26 cellular contexts compared by ENCODE assay signal in genomic region chr16:51168755-51169154, GRCh38. TPM values are rescaled to one million over a fixed set of nuclear protein-coding genes. Genes with fewer than 3 reads are reported as not detected.
"Had no signal": no experiment of that assay in that cellular context is flagged by ENCODE, and none has a peak within 500 bp of the region (broad histone marks: within the 10 kb centered on the region; RNA-seq: fewer than 3 reads in every experiment).

No MANE protein-coding gene starts in this region.

- H3K4me3 Mint-ChIP-seq: natural killer cell treated with Interleukin-12 subunit alpha and Interleukin-12 subunit beta and Interleukin-15 and Interleukin-18, amount 100 ng/mL, for 72 hours; neural progenitor cell; stimulated activated effector memory CD8-positive, alpha-beta T cell treated with anti-CD3 and anti-CD28 coated beads, Interleukin-12 subunit alpha, Interleukin-12 subunit beta, amount 100 ng/mL, for 72 hours; stimulated activated naive B cell treated with anti-CD40 and anti-IgM and Interleukin-4, amounts not matched to agents 10 μg/mL and 1 μg/mL and 100 μg/mL, for 72 hours; stimulated activated naive CD8-positive, alpha-beta T cell treated with anti-CD3 and anti-CD28 coated beads, Interleukin-15, Interleukin-2, amounts not matched to agents 100 ng/mL and 50 ng/mL, for 24 hours had no signal

- DNase-seq: occipital lobe; ovary; posterior cingulate gyrus; psoas muscle; right cardiac atrium; right lobe of liver; sigmoid colon; small intestine; stimulated activated CD4-positive, alpha-beta T cell treated with anti-CD3 and anti-CD28 coated beads, Interleukin-15, amount 100 ng/mL, for 24 hours; stimulated activated CD4-positive, alpha-beta T cell treated with anti-CD3 and anti-CD28 coated beads, Interleukin-2, amount 100 ng/mL, for 24 hours; stimulated activated CD4-positive, alpha-beta T cell treated with anti-CD3 and anti-CD28 coated beads, Interleukin-2, amount 100 ng/mL, for 48 hours; stimulated activated CD4-positive, alpha-beta T cell treated with anti-CD3 and anti-CD28 coated beads, Interleukin-4, amount 100 ng/mL, for 24 hours; stimulated activated naive B cell treated with anti-CD40 and anti-IgM and Interleukin-4, amounts not matched to agents 10 μg/mL and 1 μg/mL and 100 μg/mL, for 72 hours; stimulated activated naive CD4-positive, alpha-beta T cell treated with Interleukin-2 at 50 U/mL for 16 hours; stomach; thyroid gland; trophoblast cell; upper lobe of left lung had no signal

- H3K9me3 Mint-ChIP-seq: natural killer cell treated with Interleukin-12 subunit alpha and Interleukin-12 subunit beta and Interleukin-15 and Interleukin-18, amount 100 ng/mL, for 72 hours; stimulated activated effector memory CD8-positive, alpha-beta T cell treated with anti-CD3 and anti-CD28 coated beads, Interleukin-12 subunit alpha, Interleukin-12 subunit beta, amount 100 ng/mL, for 72 hours; stimulated activated naive CD8-positive, alpha-beta T cell treated with anti-CD3 and anti-CD28 coated beads, Interleukin-15, Interleukin-2, amounts not matched to agents 100 ng/mL and 50 ng/mL, for 24 hours had no signal

- H3K27me3 Mint-ChIP-seq: natural killer cell treated with Interleukin-12 subunit alpha and Interleukin-12 subunit beta and Interleukin-15 and Interleukin-18, amount 100 ng/mL, for 72 hours; stimulated activated naive CD8-positive, alpha-beta T cell treated with anti-CD3 and anti-CD28 coated beads, Interleukin-15, Interleukin-2, amounts not matched to agents 100 ng/mL and 50 ng/mL, for 24 hours had no signal

- ATAC-seq: natural killer cell treated with Interleukin-12 subunit alpha and Interleukin-12 subunit beta and Interleukin-15 and Interleukin-18, amount 100 ng/mL, for 72 hours; psoas muscle; right cardiac atrium; right lobe of liver; stimulated activated effector memory CD8-positive, alpha-beta T cell treated with anti-CD3 and anti-CD28 coated beads, Interleukin-12 subunit alpha, Interleukin-12 subunit beta, amount 100 ng/mL, for 72 hours; stimulated activated naive B cell treated with anti-CD40 and anti-IgM and Interleukin-4, amounts not matched to agents 10 μg/mL and 1 μg/mL and 100 μg/mL, for 72 hours had no signal

- H3K36me3 Mint-ChIP-seq: natural killer cell treated with Interleukin-12 subunit alpha and Interleukin-12 subunit beta and Interleukin-15 and Interleukin-18, amount 100 ng/mL, for 72 hours; neural progenitor cell; stimulated activated effector memory CD8-positive, alpha-beta T cell treated with anti-CD3 and anti-CD28 coated beads, Interleukin-12 subunit alpha, Interleukin-12 subunit beta, amount 100 ng/mL, for 72 hours; stimulated activated naive B cell treated with anti-CD40 and anti-IgM and Interleukin-4, amounts not matched to agents 10 μg/mL and 1 μg/mL and 100 μg/mL, for 72 hours had no signal

- FAIRE-seq: small intestine, urothelium cell line had no signal

- H3K27ac Mint-ChIP-seq: natural killer cell treated with Interleukin-12 subunit alpha and Interleukin-12 subunit beta and Interleukin-15 and Interleukin-18, amount 100 ng/mL, for 72 hours; neural progenitor cell; progenitor cell of endocrine pancreas; stimulated activated effector memory CD8-positive, alpha-beta T cell treated with anti-CD3 and anti-CD28 coated beads, Interleukin-12 subunit alpha, Interleukin-12 subunit beta, amount 100 ng/mL, for 72 hours; stimulated activated naive B cell treated with anti-CD40 and anti-IgM and Interleukin-4, amounts not matched to agents 10 μg/mL and 1 μg/mL and 100 μg/mL, for 72 hours; stimulated activated naive CD8-positive, alpha-beta T cell treated with anti-CD3 and anti-CD28 coated beads, Interleukin-15, Interleukin-2, amounts not matched to agents 100 ng/mL and 50 ng/mL, for 24 hours had no signal

- H3K4me1 Mint-ChIP-seq: stimulated activated effector memory CD8-positive, alpha-beta T cell treated with anti-CD3 and anti-CD28 coated beads, Interleukin-12 subunit alpha, Interleukin-12 subunit beta, amount 100 ng/mL, for 72 hours; stimulated activated naive B cell treated with anti-CD40 and anti-IgM and Interleukin-4, amounts not matched to agents 10 μg/mL and 1 μg/mL and 100 μg/mL, for 72 hours had no signal

RNA-seq across cellular contexts. Expression of gene SALL1, which starts 17.7 kb away (rescaled TPM):
- total RNA-seq: psoas muscle, sigmoid colon, skeletal muscle tissue, thoracic aorta had no signal
